8 cellular contexts compared by ENCODE assay signal in genomic region chr12:98399532-98399931, GRCh38.
DNase-seq lines count a peak whose midpoint lies in the region; ATAC-seq and TF ChIP-seq lines count a peak whose summit lies in the region.

No MANE protein-coding gene starts in this region.

- peaks cover 7% of the 10 kb centered on the region for H3K4me1 ChIP-seq in upper lobe of right lung

- no peak for TF ChIP-seq CTCF in mesothelial cell of epicardium (IDR thresholded peaks at IDR 0.05; ENCODE audit: unreplicated experiment)
- no peak for TF ChIP-seq CTCF in upper lobe of right lung (IDR thresholded peaks at IDR 0.05)

- H3K27me3 ChIP-seq in upper lobe of right lung: no peaks in the 10 kb centered on the region

- no peaks in the 10 kb centered on the region for H3K9me3 Mint-ChIP-seq in activated naive CD8-positive, alpha-beta T cell (ENCODE audit: low read depth)
- no peaks in the 10 kb centered on the region for H3K9me3 Mint-ChIP-seq in mesothelial cell of epicardium

- ATAC-seq in HG03442 (IDR thresholded peaks at IDR 0.05; ENCODE audit: unreplicated experiment): peak; percentile 55
- ATAC-seq in upper lobe of right lung: peak; percentile 37
- ATAC-seq in GM19397 (IDR thresholded peaks at IDR 0.05; ENCODE audit: unreplicated experiment): no peak

- H3K4me3 Mint-ChIP-seq in activated naive CD8-positive, alpha-beta T cell: peak overlapping the region; percentile 36
- H3K4me3 Mint-ChIP-seq in mesothelial cell of epicardium: no peak overlapping the region

- peaks cover 34% of the 10 kb centered on the region for H3K4me1 Mint-ChIP-seq in activated naive CD8-positive, alpha-beta T cell (ENCODE audit: low read depth)
- peaks cover 16% of the 10 kb centered on the region for H3K4me1 Mint-ChIP-seq in mesothelial cell of epicardium

- no peak overlapping the region for H3K27ac ChIP-seq in upper lobe of right lung

- H3K36me3 ChIP-seq in upper lobe of right lung: no peaks in the 10 kb centered on the region

- DNase-seq in NCI-H82 (lab: John Stamatoyannopoulos, UW): peak; percentile 22
- DNase-seq in NCI-H82 treated with DMSO at 0.1 percent for 48 hours (lab: John Stamatoyannopoulos, UW; ENCODE audit: unreplicated experiment): no peak
- DNase-seq in SW480 (ENCODE audit: low spot score): peak; percentile 86
- DNase-seq in mesothelial cell of epicardium (ENCODE audit: low spot score in 2 of 2, unreplicated experiment in 2 of 2): no peak
- no peak for DNase-seq in upper lobe of right lung

- no peaks in the 10 kb centered on the region for H3K36me3 Mint-ChIP-seq in activated naive CD8-positive, alpha-beta T cell
- no peaks in the 10 kb centered on the region for H3K36me3 Mint-ChIP-seq in mesothelial cell of epicardium

- H3K27ac Mint-ChIP-seq in activated naive CD8-positive, alpha-beta T cell: no peak overlapping the region
- H3K27ac Mint-ChIP-seq in mesothelial cell of epicardium: peak overlapping the region; percentile 29

- intact Hi-C loops in upper lobe of right lung (cut with DNase I): no loop called here

- H3K27me3 Mint-ChIP-seq in activated naive CD8-positive, alpha-beta T cell: no peaks in the 10 kb centered on the region
- no peaks in the 10 kb centered on the region for H3K27me3 Mint-ChIP-seq in mesothelial cell of epicardium (ENCODE audit: low read depth)

- H3K9me3 ChIP-seq in upper lobe of right lung: no peaks in the 10 kb centered on the region

- H3K4me3 ChIP-seq in upper lobe of right lung: no peak overlapping the region

Comparison
In these comparisons a context has a peak if more than half of its experiments do, and no peak if none do; other contexts are left out.
1. DNase-seq: peak in NCI-H82 (single experiment) and SW480 (single experiment); none in NCI-H82 treated with DMSO at 0.1 percent for 48 hours (single experiment), mesothelial cell of epicardium (0 of 2) and upper lobe of right lung (single experiment).